In genomic region chr21:37034394-37034793, GRCh38 we compare ENCODE assay signal across 10 cellular contexts. TPM values are rescaled to one million over a fixed set of nuclear protein-coding genes. Genes with fewer than 3 reads are reported as not detected.
"Had no signal": no experiment of that assay in that cellular context is flagged by ENCODE, and none has a peak within 500 bp of the region (broad histone marks: within the 10 kb centered on the region; RNA-seq: fewer than 3 reads in every experiment).

No MANE protein-coding gene starts in this region.

RNA-seq across cellular contexts. Expression of gene RIPPLY3, which starts 27.9 kb away (rescaled TPM):
- total RNA-seq: endothelial cell of umbilical vein, esophagus mucosa, esophagus muscularis mucosa, fibroblast of lung, frontal cortex, gastrocnemius medialis, gastroesophageal sphincter, glomerular endothelial cell, heart left ventricle, heart right ventricle had no signal
- polyA plus RNA-seq: heart left ventricle had no signal
